ENCODE assay signal across 3 cellular contexts in the genomic region with DNA sequence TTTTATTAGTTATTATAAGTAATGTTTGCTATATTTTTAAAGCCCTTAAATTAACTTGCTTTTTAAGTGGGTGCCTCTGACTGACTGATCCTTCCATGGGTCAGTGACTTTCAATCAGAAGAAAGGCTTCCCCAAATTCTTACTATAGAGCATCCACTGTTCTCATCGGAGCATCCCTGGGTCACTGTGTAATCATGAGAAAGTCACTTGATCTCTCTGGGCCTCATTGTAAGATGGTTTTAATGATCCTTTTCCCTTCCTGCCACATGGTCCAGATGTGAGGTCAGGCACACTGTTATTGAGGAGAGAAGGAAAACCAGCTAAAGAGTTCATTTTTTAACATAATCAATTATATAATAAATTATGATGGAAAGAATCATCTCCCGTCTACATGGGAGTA.
"Had no signal": no experiment of that assay in that cellular context is flagged by ENCODE, and none has a peak within 500 bp of the region (broad histone marks: within the 10 kb centered on the region; RNA-seq: fewer than 3 reads in every experiment).

No MANE protein-coding gene starts in this region.

- ATAC-seq: GM12878 had no signal

- DNase-seq: GDM1, GF-D8 had no signal

- H3K4me3 ChIP-seq: GM12878 had no signal
